Comparison of ENCODE assay signal across 8 cellular contexts in genomic region chr10:124740374-124741280, GRCh38. TPM values are rescaled to one million over a fixed set of nuclear protein-coding genes. Genes with fewer than 3 reads are reported as not detected.
A peak's percentile ranks its signal among the peaks of the same experiment; 100 is the strongest.
DNase-seq lines count a peak whose midpoint lies in the region; ATAC-seq and TF ChIP-seq lines count a peak whose summit lies in the region.

No MANE protein-coding gene starts in this region.

- H3K9ac ChIP-seq in PC-3 (ENCODE audit: low read length), result peak overlapping the region; percentile 46

- H3K4me3 ChIP-seq in GM12865 (ENCODE audit: low read depth, low read length) (peak overlapping the region; percentile 49), PC-3 (ENCODE audit: low read length) (peak overlapping the region; percentile 92), mucosa of descending colon (no peak overlapping the region)
- H3K4me3 ChIP-seq in effector memory CD4-positive, alpha-beta T cell (ENCODE audit: insufficient read depth, low read depth, low read length, poor library complexity, severe bottlenecking), result peak overlapping the region; percentile 81

- peak overlapping the region; percentile 83 for H3K4me2 ChIP-seq in PC-3 (ENCODE audit: low read length)

- no TSS peak for BruUV-seq in PC-3 (replicated peaks; lab: Mats Ljungman, UMichigan)

- peak overlapping the region; percentile 57 for H3K27ac ChIP-seq in PC-3 (ENCODE audit: low read length)
- peak overlapping the region; percentile 80 for H3K27ac ChIP-seq in effector memory CD4-positive, alpha-beta T cell (ENCODE audit: insufficient read depth, low read length, poor library complexity, severe bottlenecking)

- H2AFZ ChIP-seq in PC-3 (ENCODE audit: low read length), result peak overlapping the region; percentile 75

- peak; percentile 5; the same call in 1 of the 2 replicates for ATAC-seq in PC-3
- no peak for ATAC-seq in mucosa of descending colon
- ATAC-seq in SK-N-SH treated with all-trans-retinoic acid at 6 μM for 48 hours, result no peak

- no peaks in the 10 kb centered on the region for H3F3A ChIP-seq in PC-3 (ENCODE audit: low read length, unreplicated experiment)

- H3K79me2 ChIP-seq in PC-3 (ENCODE audit: low read length), result peaks cover 71% of the 10 kb centered on the region

- no peaks in the 10 kb centered on the region for H3K27me3 ChIP-seq in PC-3 (ENCODE audit: low read length)
- no peaks in the 10 kb centered on the region for H3K27me3 ChIP-seq in effector memory CD4-positive, alpha-beta T cell (replicated peaks; ENCODE audit: control insufficient read depth, insufficient read depth, low read length, poor library complexity, severe bottlenecking)

- POLR2A ChIA-PET in HEK293T (lab: Yijun Ruan, JAX) (interaction anchor here (1.3 kb wide), 1 partner anchor 51 kb away, joined by 4 read pairs; the partner anchor contains the start of gene EEF1AKMT2), PC-3 (lab: Charles Lee; ENCODE audit: unreplicated experiment) (no interaction called here)

- intact Hi-C loops in PC-3 (cut with micrococcal nuclease), result loop anchor here (1.0 kb wide), 3 partner anchors 21 to 210 kb away; no protein-coding TSS in a partner anchor
- intact Hi-C loops in mucosa of descending colon (cut with DNase I, micrococcal nuclease), result loop anchor here (5.0 to 10.0 kb wide), 2 partner anchors 96 to 208 kb away; no protein-coding TSS in a partner anchor

- H3K9me2 ChIP-seq in PC-3 (replicated peaks; ENCODE audit: low read length), result no peaks in the 10 kb centered on the region

- CTCF ChIA-PET in HEK293T (lab: Yijun Ruan, JAX) (interaction anchor here (0.6 to 1.9 kb wide), 14 partner anchors 9 to 359 kb away, joined by 3 to 13 read pairs (median 4); no protein-coding TSS in a partner anchor), PC-3 (lab: Charles Lee) (interaction anchor here (0.6 to 1.6 kb wide), 7 partner anchors 15 to 746 kb away, joined by 3 to 16 read pairs (median 3); partner anchors contain the start of gene LHPP)

- H3K36me3 ChIP-seq in PC-3 (ENCODE audit: low read depth, low read length), result no peaks in the 10 kb centered on the region
- H3K36me3 ChIP-seq in effector memory CD4-positive, alpha-beta T cell (ENCODE audit: control insufficient read depth, insufficient read depth, low read length), result no peaks in the 10 kb centered on the region
- no peaks in the 10 kb centered on the region for H3K36me3 ChIP-seq in mucosa of descending colon (ENCODE audit: low read depth)

- peaks cover 49% of the 10 kb centered on the region for H3K4me1 ChIP-seq in PC-3 (ENCODE audit: insufficient read depth, low read length)
- H3K4me1 ChIP-seq in effector memory CD4-positive, alpha-beta T cell (ENCODE audit: control insufficient read depth, insufficient read depth, low read length, poor library complexity, severe bottlenecking), result peaks cover 78% of the 10 kb centered on the region
- peaks cover 68% of the 10 kb centered on the region for H3K4me1 ChIP-seq in mucosa of descending colon (ENCODE audit: low read depth)

- H4K20me1 ChIP-seq in PC-3 (ENCODE audit: low read length), result no peaks in the 10 kb centered on the region

- TF ChIP-seq CTCF in GM12865 (IDR thresholded peaks at IDR 0.05; ENCODE audit: insufficient read depth, low read depth, low read length, missing control alignments) (no peak), PC-3 (conservative IDR thresholded peaks at IDR 0.05; ENCODE audit: low read depth, low read length) (no peak), mucosa of descending colon (IDR thresholded peaks at IDR 0.05) (no peak)

- peak; percentile 62 for DNase-seq in GM12865 (ENCODE audit: low read depth)
- DNase-seq in HEK293T (ENCODE audit: extremely low spot score), result no peak
- DNase-seq in PC-3, result peak; percentile 50
- no peak for DNase-seq in effector memory CD4-positive, alpha-beta T cell
- DNase-seq in mucosa of descending colon, result peak; percentile 59 to 79 (median 70)
- no peak for DNase-seq in iPS-NIHi11 (ENCODE audit: low spot score)
- DNase-seq in NCI-H128 (lab: John Stamatoyannopoulos, UW; ENCODE audit: unreplicated experiment), result no peak

- H3K9me3 ChIP-seq in PC-3 (ENCODE audit: low read length) (no peaks in the 10 kb centered on the region), mucosa of descending colon (no peaks in the 10 kb centered on the region)
- H3K9me3 ChIP-seq in effector memory CD4-positive, alpha-beta T cell (ENCODE audit: control insufficient read depth, low read length), result no peaks in the 10 kb centered on the region

TF ChIP-seq in HEK293T, 16 proteins besides CTCF, POLR2A, EP300 and RAD21:
- TF ChIP-seq ZNF384 (IDR thresholded peaks at IDR 0.05) (no peak), TARDBP (IDR thresholded peaks at IDR 0.05) (no peak), FOXK2 (IDR thresholded peaks at IDR 0.05) (no peak), L3MBTL2 (conservative IDR thresholded peaks at IDR 0.05) (0 out of 2 replicates have a peak, but pooled peaks have one; percentile 19), SP1 (IDR thresholded peaks at IDR 0.05) (no peak), ARNT (IDR thresholded peaks at IDR 0.05) (no peak), SUZ12 (IDR thresholded peaks at IDR 0.05) (no peak), CTBP1 (IDR thresholded peaks at IDR 0.05; ENCODE audit: borderline replicate concordance) (no peak), FOXM1 (IDR thresholded peaks at IDR 0.05; ENCODE audit: borderline replicate concordance) (no peak), ELF4 (IDR thresholded peaks at IDR 0.05) (no peak), PKNOX1 (IDR thresholded peaks at IDR 0.05) (peak; percentile 63)

TF ChIP-seq in SK-N-SH treated with all-trans-retinoic acid at 6 μM for 48 hours, 23 proteins besides CTCF, POLR2A, EP300 and RAD21:
- no peak for TF ChIP-seq CSDC2 (CRISPR knock-in tag; IDR thresholded peaks at IDR 0.05)
- no peak for TF ChIP-seq ESRRG (CRISPR knock-in tag; IDR thresholded peaks at IDR 0.05)
- TF ChIP-seq TOX (CRISPR knock-in tag; IDR thresholded peaks at IDR 0.05; ENCODE audit: borderline replicate concordance), result no peak
- TF ChIP-seq GLIS3 (CRISPR knock-in tag; IDR thresholded peaks at IDR 0.05), result no peak

RNA-seq across cellular contexts. Expression of gene FAM53B, which starts 3.6 kb away (rescaled TPM):
- total RNA-seq in PC-3 (2014; rRNA removed) (16.5 and 19.4 TPM in 2 replicates), mucosa of descending colon (10 to 100 TPM; 37.2 to 48.0 (median 44.2) TPM)

RNA-seq across cellular contexts. Expression of gene EEF1AKMT2, which starts 51.1 kb away (rescaled TPM):
- total RNA-seq in PC-3 (2014; rRNA removed) (18.2 and 19.6 TPM in 2 replicates), mucosa of descending colon (10 to 100 TPM; 14.4 to 19.3 (median 18.0) TPM)

Comparison
In these comparisons a context has a peak if more than half of its experiments do, and no peak if none do; other contexts are left out.
1. DNase-seq: peak in GM12865 (single experiment), PC-3 (single experiment) and mucosa of descending colon (3 of 3); none in HEK293T (single experiment), effector memory CD4-positive, alpha-beta T cell (0 of 3), iPS-NIHi11 (single experiment) and NCI-H128 (single experiment).